Comparison of ENCODE assay signal across 18 cellular contexts in genomic region chr2:153416071-153416470, GRCh38.
DNase-seq lines count a peak whose midpoint lies in the region; ATAC-seq, FAIRE-seq and TF ChIP-seq lines count a peak whose summit lies in the region.
"Had no signal": no experiment of that assay in that cellular context is flagged by ENCODE, and none has a peak within 500 bp of the region (broad histone marks: within the 10 kb centered on the region; RNA-seq: fewer than 3 reads in every experiment).

No MANE protein-coding gene starts in this region.

- no peak for FAIRE-seq in HTR-8/SVneo (lab: Jason Lieb, UNC)

- H3K4me3 ChIP-seq in astrocyte of the cerebellum (ENCODE audit: low read depth, low read length): no peak overlapping the region

- TF ChIP-seq CTCF in astrocyte of the cerebellum (IDR thresholded peaks at IDR 0.05; ENCODE audit: low read depth, low read length, missing control alignments): no peak

- in situ Hi-C loops in astrocyte of the cerebellum (cut with HindIII; ENCODE audit: low sequenced_read_pairs): no loop called here

- ATAC-seq in GM21528 (IDR thresholded peaks at IDR 0.05; ENCODE audit: low FRiP score, unreplicated experiment): no peak

- DNase-seq in NCI-H1105 treated with DMSO at 0.1 percent for 48 hours (lab: John Stamatoyannopoulos, UW) (peak; percentile 17), NCI-H1105 (lab: John Stamatoyannopoulos, UW) (no peak), NCI-H2171 (lab: John Stamatoyannopoulos, UW) (peak; percentile 39), astrocyte of the cerebellum (ENCODE audit: low read depth) (peak; percentile 12), renal cortical epithelial cell (ENCODE audit: low read depth) (peak; percentile 11), HTR-8/SVneo (ENCODE audit: insufficient read length, low spot score) (no peak), GDM1 (lab: John Stamatoyannopoulos, UW) (no peak)
- DNase-seq: AML-193, DMS79 treated with DMSO at 0.1 percent for 48 hours, H9, IMR-90, MM.1S, NCI-H1092, NCI-H1694, NCI-H2081 treated with DMSO at 0.1 percent for 48 hours, NCI-H345, NCI-H526 treated with DMSO at 0.1 percent for 48 hours had no signal

Comparison
In these comparisons a context has a peak if more than half of its experiments do, and no peak if none do; other contexts are left out.
1. DNase-seq: peak in NCI-H1105 treated with DMSO at 0.1 percent for 48 hours (single experiment), NCI-H2171 (single experiment), astrocyte of the cerebellum (single experiment) and renal cortical epithelial cell (single experiment); none in NCI-H1105 (single experiment), HTR-8/SVneo (single experiment) and GDM1 (single experiment).